ENCODE assay signal across 10 cellular contexts in the genomic region with DNA sequence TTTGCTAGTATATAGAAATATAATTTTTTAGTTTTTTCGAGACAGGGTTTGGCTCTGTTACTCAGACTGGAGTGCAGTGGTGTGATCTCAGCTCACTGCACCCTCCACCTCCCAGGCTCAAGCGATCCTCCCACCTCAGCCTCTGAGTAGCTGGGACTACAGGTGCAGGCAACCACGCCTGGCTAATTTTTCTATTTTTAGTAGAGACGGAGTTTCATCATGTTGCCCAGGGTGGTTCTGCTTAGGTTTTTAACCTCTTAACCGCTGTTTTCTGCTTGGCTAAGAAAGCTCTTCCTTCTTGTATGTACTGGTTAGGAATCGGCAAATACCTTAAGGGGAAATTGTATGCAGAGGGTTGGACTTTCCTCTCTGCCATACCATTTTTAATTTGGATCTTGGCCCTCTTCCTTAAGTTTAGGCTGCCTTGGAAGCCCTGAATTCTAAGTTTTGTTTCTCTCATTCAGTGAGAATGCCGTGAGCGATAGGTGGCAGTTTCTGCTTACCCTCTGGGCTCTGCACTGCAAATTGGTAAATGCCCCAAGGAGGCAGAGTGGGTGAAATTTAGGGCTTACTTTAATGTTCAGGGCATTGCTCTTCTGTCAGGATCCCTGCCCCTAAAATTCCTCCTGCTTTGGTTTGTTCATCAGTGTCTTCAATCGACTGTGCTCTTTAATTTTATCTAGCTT.
A peak's percentile ranks its signal among the peaks of the same experiment; 100 is the strongest.
DNase-seq lines count a peak whose midpoint lies in the region; ATAC-seq lines count a peak whose summit lies in the region.
"Had no signal": no experiment of that assay in that cellular context is flagged by ENCODE, and none has a peak within 500 bp of the region (broad histone marks: within the 10 kb centered on the region; RNA-seq: fewer than 3 reads in every experiment).

No MANE protein-coding gene starts in this region.

- peaks cover 3% of the 10 kb centered on the region for H3K9me3 Mint-ChIP-seq in stimulated activated effector memory CD8-positive, alpha-beta T cell treated with anti-CD3 and anti-CD28 coated beads, Interleukin-12 subunit alpha, Interleukin-12 subunit beta, amount 100 ng/mL, for 72 hours
- H3K9me3 Mint-ChIP-seq: mesothelial cell of epicardium had no signal

- peaks cover 11% of the 10 kb centered on the region for H3K4me1 Mint-ChIP-seq in stimulated activated effector memory CD8-positive, alpha-beta T cell treated with anti-CD3 and anti-CD28 coated beads, Interleukin-12 subunit alpha, Interleukin-12 subunit beta, amount 100 ng/mL, for 72 hours

- DNase-seq in SHP77 treated with DMSO at 0.1 percent for 48 hours (lab: John Stamatoyannopoulos, UW), result peak; percentile 67
- DNase-seq in effector CD8-positive, alpha-beta T cell (lab: John Stamatoyannopoulos, UW), result no peak
- DNase-seq in stimulated activated effector memory CD8-positive, alpha-beta T cell treated with anti-CD3 and anti-CD28 coated beads, Interleukin-12 subunit alpha, Interleukin-12 subunit beta, amount 100 ng/mL, for 72 hours (ENCODE audit: low spot score in 2 of 2), result no peak
- no peak for DNase-seq in substantia nigra (lab: John Stamatoyannopoulos, UW)
- DNase-seq in activated naive CD4-positive, alpha-beta T cell (lab: John Stamatoyannopoulos, UW), result no peak
- DNase-seq: NCI-H774 had no signal

- peak; percentile 74 for ATAC-seq in GM18498 (IDR thresholded peaks at IDR 0.05; ENCODE audit: unreplicated experiment)
- ATAC-seq in GM21367 (IDR thresholded peaks at IDR 0.05; ENCODE audit: unreplicated experiment), result peak; percentile 73
- ATAC-seq in HG03159 (IDR thresholded peaks at IDR 0.05; ENCODE audit: unreplicated experiment), result peak; percentile 68
- no peak for ATAC-seq in stimulated activated effector memory CD8-positive, alpha-beta T cell treated with anti-CD3 and anti-CD28 coated beads, Interleukin-12 subunit alpha, Interleukin-12 subunit beta, amount 100 ng/mL, for 72 hours

- H3K27ac Mint-ChIP-seq in stimulated activated effector memory CD8-positive, alpha-beta T cell treated with anti-CD3 and anti-CD28 coated beads, Interleukin-12 subunit alpha, Interleukin-12 subunit beta, amount 100 ng/mL, for 72 hours, result no peak overlapping the region
- H3K27ac Mint-ChIP-seq: mesothelial cell of epicardium had no signal

- no peak overlapping the region for H3K27ac ChIP-seq in substantia nigra (ENCODE audit: low read depth, low read length, poor library complexity, severe bottlenecking)

- H3K36me3 Mint-ChIP-seq in stimulated activated effector memory CD8-positive, alpha-beta T cell treated with anti-CD3 and anti-CD28 coated beads, Interleukin-12 subunit alpha, Interleukin-12 subunit beta, amount 100 ng/mL, for 72 hours, result no peaks in the 10 kb centered on the region
- H3K36me3 Mint-ChIP-seq: mesothelial cell of epicardium had no signal

- no peak overlapping the region for H3K4me3 Mint-ChIP-seq in stimulated activated effector memory CD8-positive, alpha-beta T cell treated with anti-CD3 and anti-CD28 coated beads, Interleukin-12 subunit alpha, Interleukin-12 subunit beta, amount 100 ng/mL, for 72 hours
- H3K4me3 Mint-ChIP-seq: mesothelial cell of epicardium had no signal
